ENCODE assay signal across 12 cellular contexts in genomic region chr15:59594493-59594942, GRCh38. TPM values are rescaled to one million over a fixed set of nuclear protein-coding genes. Genes with fewer than 3 reads are reported as not detected.
DNase-seq lines count a peak whose midpoint lies in the region; ATAC-seq and TF ChIP-seq lines count a peak whose summit lies in the region.
"Had no signal": no experiment of that assay in that cellular context is flagged by ENCODE, and none has a peak within 500 bp of the region (broad histone marks: within the 10 kb centered on the region; RNA-seq: fewer than 3 reads in every experiment).

No MANE protein-coding gene starts in this region.

- no peaks in the 10 kb centered on the region for H3K36me3 Mint-ChIP-seq in activated naive CD8-positive, alpha-beta T cell treated with anti-CD3 and anti-CD28 coated beads for 36 hours
- H3K36me3 Mint-ChIP-seq: brain had no signal

- H3K9me3 ChIP-seq in mucosa of descending colon, result no peaks in the 10 kb centered on the region
- H3K9me3 ChIP-seq: tibial nerve had no signal

- ATAC-seq in mucosa of descending colon (peak; percentile 78), HG03175 (IDR thresholded peaks at IDR 0.05; ENCODE audit: unreplicated experiment) (no peak)

- H3K27me3 Mint-ChIP-seq in activated naive CD8-positive, alpha-beta T cell treated with anti-CD3 and anti-CD28 coated beads for 36 hours, result peaks cover 4% of the 10 kb centered on the region

- H3K4me3 ChIP-seq in AG09309 (ENCODE audit: control insufficient read depth, low read depth, low read length) (no peak overlapping the region), epithelial cell of proximal tubule (ENCODE audit: low read depth, low read length) (no peak overlapping the region), mucosa of descending colon (no peak overlapping the region)
- H3K4me3 ChIP-seq: tibial nerve had no signal

- DNase-seq in AG09309 (ENCODE audit: low read depth) (peak; percentile 45), NCI-H226 (peak; percentile 100), epithelial cell of proximal tubule (ENCODE audit: low read depth) (peak; percentile 99), mucosa of descending colon (peak in 1 of 3 donors; percentile 66), C1 segment of cervical spinal cord (lab: John Stamatoyannopoulos, UW) (no peak)
- no peak for DNase-seq in activated CD8-positive, alpha-beta memory T cell treated with anti-CD3 and anti-CD28 coated beads for 24 hours
- DNase-seq in activated naive CD8-positive, alpha-beta T cell treated with anti-CD3 and anti-CD28 coated beads for 36 hours, result no peak
- DNase-seq: activated CD4-positive, alpha-beta T cell treated with anti-CD3 and anti-CD28 coated beads, Interleukin-2, amount 10 ng/mL, durations not matched to agents 7 days and 5 days; CD4-positive, CD25-positive, alpha-beta regulatory T cell had no signal

- peaks cover 13% of the 10 kb centered on the region for H3K4me1 Mint-ChIP-seq in activated naive CD8-positive, alpha-beta T cell treated with anti-CD3 and anti-CD28 coated beads for 36 hours

- no peaks in the 10 kb centered on the region for H3K36me3 ChIP-seq in mucosa of descending colon (ENCODE audit: low read depth)
- H3K36me3 ChIP-seq: tibial nerve had no signal

- H3K4me1 ChIP-seq in mucosa of descending colon (ENCODE audit: low read depth), result peaks cover 50% of the 10 kb centered on the region
- H3K4me1 ChIP-seq: tibial nerve had no signal

- H3K27ac Mint-ChIP-seq in activated naive CD8-positive, alpha-beta T cell treated with anti-CD3 and anti-CD28 coated beads for 36 hours, result no peak overlapping the region
- H3K27ac Mint-ChIP-seq: activated CD4-positive, alpha-beta T cell treated with anti-CD3 and anti-CD28 coated beads, Interleukin-2, amount 10 ng/mL, durations not matched to agents 7 days and 5 days; CD4-positive, CD25-positive, alpha-beta regulatory T cell had no signal

- H3K9me3 Mint-ChIP-seq in activated naive CD8-positive, alpha-beta T cell treated with anti-CD3 and anti-CD28 coated beads for 36 hours, result no peaks in the 10 kb centered on the region
- H3K9me3 Mint-ChIP-seq: activated CD4-positive, alpha-beta T cell treated with anti-CD3 and anti-CD28 coated beads, Interleukin-2, amount 10 ng/mL, durations not matched to agents 7 days and 5 days had no signal

- TF ChIP-seq CTCF in AG09309 (IDR thresholded peaks at IDR 0.05; ENCODE audit: control insufficient read depth, insufficient read depth, low read depth, low read length, missing control alignments) (no peak), epithelial cell of proximal tubule (conservative IDR thresholded peaks at IDR 0.05; ENCODE audit: low read depth, low read length) (no peak), mucosa of descending colon (IDR thresholded peaks at IDR 0.05) (no peak)

- H3K4me3 Mint-ChIP-seq in activated naive CD8-positive, alpha-beta T cell treated with anti-CD3 and anti-CD28 coated beads for 36 hours, result no peak overlapping the region
- H3K4me3 Mint-ChIP-seq: activated CD4-positive, alpha-beta T cell treated with anti-CD3 and anti-CD28 coated beads, Interleukin-2, amount 10 ng/mL, durations not matched to agents 7 days and 5 days; brain; CD4-positive, CD25-positive, alpha-beta regulatory T cell had no signal

- intact Hi-C loops in mucosa of descending colon (cut with DNase I, micrococcal nuclease), result no loop called here

RNA-seq across cellular contexts. Expression of gene GCNT3, which starts 17.1 kb away (rescaled TPM):
- total RNA-seq in epithelial cell of proximal tubule, result 8.5 and 13.2 TPM in 2 replicates
- total RNA-seq in mucosa of descending colon, result 100 to 1,000 TPM; 239 to 506 (median 426) TPM
- not detected for total RNA-seq in activated naive CD8-positive, alpha-beta T cell treated with anti-CD3 and anti-CD28 coated beads for 36 hours
- total RNA-seq: activated CD4-positive, alpha-beta T cell treated with anti-CD3 and anti-CD28 coated beads, Interleukin-2, amount 10 ng/mL, durations not matched to agents 7 days and 5 days; CD4-positive, CD25-positive, alpha-beta regulatory T cell; tibial nerve had no signal

Comparison
In these comparisons a context has a peak if more than half of its experiments do, and no peak if none do; other contexts are left out.
1. DNase-seq: peak in AG09309 (single experiment), NCI-H226 (single experiment) and epithelial cell of proximal tubule (single experiment); none in C1 segment of cervical spinal cord (0 of 14), activated CD8-positive, alpha-beta memory T cell treated with anti-CD3 and anti-CD28 coated beads for 24 hours (single experiment) and activated naive CD8-positive, alpha-beta T cell treated with anti-CD3 and anti-CD28 coated beads for 36 hours (single experiment).
2. RNA of gene GCNT3, which starts 17.1 kb away (total RNA-seq): 239 to 506 TPM in mucosa of descending colon; 8.5 to 13.2 TPM in epithelial cell of proximal tubule and not detected in activated naive CD8-positive, alpha-beta T cell treated with anti-CD3 and anti-CD28 coated beads for 36 hours; every median in the first group is over 10 times any median in the second.